ENCODE assay signal across 2 cellular contexts in genomic region chr10:91708174-91708861, GRCh38.
TF ChIP-seq lines count a peak whose summit lies in the region.

No MANE protein-coding gene starts in this region.

TF ChIP-seq in liver, 16 proteins besides CTCF, POLR2A, EP300 and RAD21 (continued from another document):
- TF ChIP-seq ZBTB33 (IDR thresholded peaks at IDR 0.05) (no peak), SP1 (IDR thresholded peaks at IDR 0.05) (no peak), NR2F2 (IDR thresholded peaks at IDR 0.05) (no peak), GABPA (IDR thresholded peaks at IDR 0.05 in 1 of 2, conservative IDR thresholded peaks at IDR 0.05 in 1 of 2) (no peak), EGR1 (IDR thresholded peaks at IDR 0.05; ENCODE audit: low read depth in 2 of 2) (no peak), ATF3 (IDR thresholded peaks at IDR 0.05) (no peak), FOXA2 (IDR thresholded peaks at IDR 0.05) (no peak), JUND (IDR thresholded peaks at IDR 0.05) (no peak), HNF4G (IDR thresholded peaks at IDR 0.05) (no peak), FOXA1 (IDR thresholded peaks at IDR 0.05) (no peak), HNF4A (conservative IDR thresholded peaks at IDR 0.05) (no peak)
- TF ChIP-seq, protein P1, sequence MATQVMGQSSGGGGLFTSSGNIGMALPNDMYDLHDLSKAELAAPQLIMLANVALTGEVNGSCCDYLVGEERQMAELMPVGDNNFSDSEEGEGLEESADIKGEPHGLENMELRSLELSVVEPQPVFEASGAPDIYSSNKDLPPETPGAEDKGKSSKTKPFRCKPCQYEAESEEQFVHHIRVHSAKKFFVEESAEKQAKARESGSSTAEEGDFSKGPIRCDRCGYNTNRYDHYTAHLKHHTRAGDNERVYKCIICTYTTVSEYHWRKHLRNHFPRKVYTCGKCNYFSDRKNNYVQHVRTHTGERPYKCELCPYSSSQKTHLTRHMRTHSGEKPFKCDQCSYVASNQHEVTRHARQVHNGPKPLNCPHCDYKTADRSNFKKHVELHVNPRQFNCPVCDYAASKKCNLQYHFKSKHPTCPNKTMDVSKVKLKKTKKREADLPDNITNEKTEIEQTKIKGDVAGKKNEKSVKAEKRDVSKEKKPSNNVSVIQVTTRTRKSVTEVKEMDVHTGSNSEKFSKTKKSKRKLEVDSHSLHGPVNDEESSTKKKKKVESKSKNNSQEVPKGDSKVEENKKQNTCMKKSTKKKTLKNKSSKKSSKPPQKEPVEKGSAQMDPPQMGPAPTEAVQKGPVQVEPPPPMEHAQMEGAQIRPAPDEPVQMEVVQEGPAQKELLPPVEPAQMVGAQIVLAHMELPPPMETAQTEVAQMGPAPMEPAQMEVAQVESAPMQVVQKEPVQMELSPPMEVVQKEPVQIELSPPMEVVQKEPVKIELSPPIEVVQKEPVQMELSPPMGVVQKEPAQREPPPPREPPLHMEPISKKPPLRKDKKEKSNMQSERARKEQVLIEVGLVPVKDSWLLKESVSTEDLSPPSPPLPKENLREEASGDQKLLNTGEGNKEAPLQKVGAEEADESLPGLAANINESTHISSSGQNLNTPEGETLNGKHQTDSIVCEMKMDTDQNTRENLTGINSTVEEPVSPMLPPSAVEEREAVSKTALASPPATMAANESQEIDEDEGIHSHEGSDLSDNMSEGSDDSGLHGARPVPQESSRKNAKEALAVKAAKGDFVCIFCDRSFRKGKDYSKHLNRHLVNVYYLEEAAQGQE (IDR thresholded peaks at IDR 0.05) = no peak
- TF ChIP-seq, protein P2, sequence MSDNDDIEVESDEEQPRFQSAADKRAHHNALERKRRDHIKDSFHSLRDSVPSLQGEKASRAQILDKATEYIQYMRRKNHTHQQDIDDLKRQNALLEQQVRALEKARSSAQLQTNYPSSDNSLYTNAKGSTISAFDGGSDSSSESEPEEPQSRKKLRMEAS (IDR thresholded peaks at IDR 0.05) = no peak

TF ChIP-seq in K562, 482 proteins besides CTCF, POLR2A, EP300 and RAD21 (continued from another document):
- TF ChIP-seq, protein P3, sequence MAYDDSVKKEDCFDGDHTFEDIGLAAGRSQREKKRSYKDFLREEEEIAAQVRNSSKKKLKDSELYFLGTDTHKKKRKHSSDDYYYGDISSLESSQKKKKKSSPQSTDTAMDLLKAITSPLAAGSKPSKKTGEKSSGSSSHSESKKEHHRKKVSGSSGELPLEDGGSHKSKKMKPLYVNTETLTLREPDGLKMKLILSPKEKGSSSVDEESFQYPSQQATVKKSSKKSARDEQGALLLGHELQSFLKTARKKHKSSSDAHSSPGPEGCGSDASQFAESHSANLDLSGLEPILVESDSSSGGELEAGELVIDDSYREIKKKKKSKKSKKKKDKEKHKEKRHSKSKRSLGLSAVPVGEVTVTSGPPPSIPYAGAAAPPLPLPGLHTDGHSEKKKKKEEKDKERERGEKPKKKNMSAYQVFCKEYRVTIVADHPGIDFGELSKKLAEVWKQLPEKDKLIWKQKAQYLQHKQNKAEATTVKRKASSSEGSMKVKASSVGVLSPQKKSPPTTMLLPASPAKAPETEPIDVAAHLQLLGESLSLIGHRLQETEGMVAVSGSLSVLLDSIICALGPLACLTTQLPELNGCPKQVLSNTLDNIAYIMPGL (CRISPR knock-in tag; IDR thresholded peaks at IDR 0.05) = no peak
